Comparison of ENCODE assay signal across 9 cellular contexts in the genomic region with DNA sequence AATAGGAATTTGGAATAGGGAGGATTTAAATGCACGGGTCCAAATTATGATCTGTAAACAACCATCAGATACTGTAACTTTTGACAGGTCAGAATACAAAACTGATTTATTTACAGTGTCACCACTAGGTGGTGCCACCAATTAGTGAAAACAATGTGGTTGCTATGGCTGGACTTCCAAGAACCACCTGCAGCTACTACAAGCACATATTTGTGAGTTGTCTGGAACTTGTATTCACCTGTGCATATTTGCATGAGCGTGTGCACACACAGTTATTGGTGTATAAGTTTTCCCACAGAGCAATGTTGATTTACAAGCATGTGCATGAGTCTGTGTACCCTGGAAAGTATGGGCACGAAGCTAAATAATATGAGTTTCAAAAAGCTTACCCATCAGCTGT. TPM values are rescaled to one million over a fixed set of nuclear protein-coding genes. Genes with fewer than 3 reads are reported as not detected.
DNase-seq lines count a peak whose midpoint lies in the region; ATAC-seq and TF ChIP-seq lines count a peak whose summit lies in the region.
"Had no signal": no experiment of that assay in that cellular context is flagged by ENCODE, and none has a peak within 500 bp of the region (broad histone marks: within the 10 kb centered on the region; RNA-seq: fewer than 3 reads in every experiment).

No MANE protein-coding gene starts in this region.

- peaks cover 32 to 54% (median 48%) of the 10 kb centered on the region in 6 donors for H3K4me1 ChIP-seq in spleen

- peak; percentile 54 for ATAC-seq in GM18498 (IDR thresholded peaks at IDR 0.05; ENCODE audit: unreplicated experiment)
- no peak for ATAC-seq in GM18502 (IDR thresholded peaks at IDR 0.05; ENCODE audit: poor library complexity, unreplicated experiment)
- no peak for ATAC-seq in HG02840 (IDR thresholded peaks at IDR 0.05; ENCODE audit: low FRiP score, unreplicated experiment)

- intact Hi-C loops in spleen (cut with DNase I; ENCODE audit: low total_unique reads), result loop anchor here (2.0 to 10.0 kb wide), 2 partner anchors 46 to 122 kb away; no protein-coding TSS in a partner anchor

- no peaks in the 10 kb centered on the region for H3K9me3 ChIP-seq in spleen

- H3K27ac Mint-ChIP-seq in activated CD4-positive, alpha-beta memory T cell treated with anti-CD3 and anti-CD28 coated beads, Interleukin-2, amount 10 ng/mL, durations not matched to agents 7 days and 5 days, result no peak overlapping the region
- H3K27ac Mint-ChIP-seq: T-helper 1 cell treated with Interleukin-12 subunit alpha and Interleukin-12 subunit beta and Interleukin-4 antibody, amounts not matched to agents 30 μg/mL and 1 μg/mL, for 36 hours had no signal

- CTCF ChIA-PET in activated CD4-positive, alpha-beta memory T cell treated with anti-CD3 and anti-CD28 coated beads, Interleukin-2, amount 10 ng/mL, durations not matched to agents 7 days and 5 days (lab: Charles Lee), result interaction anchor here (0.6 to 6.1 kb wide), 17 partner anchors 8 to 237 kb away, joined by 3 to 56 read pairs (median 4); partner anchors contain the start of gene ARHGEF39

- H3K4me3 Mint-ChIP-seq in activated CD4-positive, alpha-beta memory T cell treated with anti-CD3 and anti-CD28 coated beads, Interleukin-2, amount 10 ng/mL, durations not matched to agents 7 days and 5 days, result no peak overlapping the region
- H3K4me3 Mint-ChIP-seq: T-helper 1 cell treated with Interleukin-12 subunit alpha and Interleukin-12 subunit beta and Interleukin-4 antibody, amounts not matched to agents 30 μg/mL and 1 μg/mL, for 36 hours had no signal

- POLR2A ChIA-PET in activated CD4-positive, alpha-beta memory T cell treated with anti-CD3 and anti-CD28 coated beads, Interleukin-2, amount 10 ng/mL, durations not matched to agents 7 days and 5 days (lab: Charles Lee), result no interaction called here

- TF ChIP-seq CTCF in spleen (IDR thresholded peaks at IDR 0.05 in 8 of 11, conservative IDR thresholded peaks at IDR 0.05 in 3 of 11), result peak; percentile 50 to 82 (median 66)

- H3K27me3 ChIP-seq in spleen (replicated peaks in 1 of 7), result peaks cover 0 to 22% (median 0%) of the 10 kb centered on the region in 7 donors

- no peak for TF ChIP-seq POLR2A in spleen (IDR thresholded peaks at IDR 0.05)

- H3K9me3 Mint-ChIP-seq in activated CD4-positive, alpha-beta memory T cell treated with anti-CD3 and anti-CD28 coated beads, Interleukin-2, amount 10 ng/mL, durations not matched to agents 7 days and 5 days, result no peaks in the 10 kb centered on the region
- H3K9me3 Mint-ChIP-seq: T-helper 1 cell treated with Interleukin-12 subunit alpha and Interleukin-12 subunit beta and Interleukin-4 antibody, amounts not matched to agents 30 μg/mL and 1 μg/mL, for 36 hours had no signal

- 24 to 39% (median 34%) methylated on average over 3 of the region's 3 CpGs for WGBS in spleen, 5 donors

- peaks cover 10% of the 10 kb centered on the region for H3K4me1 Mint-ChIP-seq in activated CD4-positive, alpha-beta memory T cell treated with anti-CD3 and anti-CD28 coated beads, Interleukin-2, amount 10 ng/mL, durations not matched to agents 7 days and 5 days

- DNase-seq in COLO668 (lab: John Stamatoyannopoulos, UW; ENCODE audit: unreplicated experiment), result peak; percentile 12
- peak; percentile 62 for DNase-seq in NCI-H2196 (lab: John Stamatoyannopoulos, UW; ENCODE audit: unreplicated experiment)
- DNase-seq in activated CD4-positive, alpha-beta memory T cell treated with anti-CD3 and anti-CD28 coated beads, Interleukin-2, amount 10 ng/mL, durations not matched to agents 7 days and 5 days, result peak; percentile 32
- DNase-seq in glomerular visceral epithelial cell (ENCODE audit: extremely low spot score), result peak; percentile 62
- DNase-seq in spleen, result no peak

- H3K36me3 Mint-ChIP-seq in activated CD4-positive, alpha-beta memory T cell treated with anti-CD3 and anti-CD28 coated beads, Interleukin-2, amount 10 ng/mL, durations not matched to agents 7 days and 5 days (ENCODE audit: low read depth), result no peaks in the 10 kb centered on the region

- no peak overlapping the region for H3K27ac ChIP-seq in spleen

- no peak overlapping the region for H3K4me3 ChIP-seq in spleen

- H3K36me3 ChIP-seq in spleen, result no peaks in the 10 kb centered on the region

- H3K27me3 Mint-ChIP-seq in activated CD4-positive, alpha-beta memory T cell treated with anti-CD3 and anti-CD28 coated beads, Interleukin-2, amount 10 ng/mL, durations not matched to agents 7 days and 5 days, result peaks cover 12% of the 10 kb centered on the region

RNA-seq across cellular contexts. Expression of gene HRCT1, which starts 3.0 kb away (rescaled TPM):
- total RNA-seq in activated CD4-positive, alpha-beta memory T cell treated with anti-CD3 and anti-CD28 coated beads, Interleukin-2, amount 10 ng/mL, durations not matched to agents 7 days and 5 days, result not detected
- total RNA-seq in spleen, result 1 to 10 TPM in 2 of 7 donors, under 1 TPM in 1, not detected in 4; 0.65 to 2.5 (median 1.6) TPM
- 1 to 10 TPM in 1 of 3 donors, under 1 TPM in 2; 0.52 to 1.1 (median 0.70) TPM for polyA plus RNA-seq in spleen

RNA-seq across cellular contexts. Expression of gene SPAAR, which starts 6.2 kb away (rescaled TPM):
- total RNA-seq in activated CD4-positive, alpha-beta memory T cell treated with anti-CD3 and anti-CD28 coated beads, Interleukin-2, amount 10 ng/mL, durations not matched to agents 7 days and 5 days, result not detected
- 1 to 10 TPM in 5 of 7 donors, under 1 TPM in 2; 0.68 to 3.8 (median 1.6) TPM for total RNA-seq in spleen
- polyA plus RNA-seq in spleen, result 1 to 10 TPM in 1 of 3 donors, under 1 TPM in 2; 0.46 to 1.9 (median 0.63) TPM

RNA-seq across cellular contexts. Expression of gene OR13J1, which starts 32.8 kb away (rescaled TPM):
- not detected for total RNA-seq in activated CD4-positive, alpha-beta memory T cell treated with anti-CD3 and anti-CD28 coated beads, Interleukin-2, amount 10 ng/mL, durations not matched to agents 7 days and 5 days
- not detected for total RNA-seq in spleen
- not detected for polyA plus RNA-seq in spleen

RNA-seq across cellular contexts. Expression of gene OR2S2, which starts 54.9 kb away (rescaled TPM):
- not detected for total RNA-seq in activated CD4-positive, alpha-beta memory T cell treated with anti-CD3 and anti-CD28 coated beads, Interleukin-2, amount 10 ng/mL, durations not matched to agents 7 days and 5 days
- not detected for total RNA-seq in spleen
- not detected for polyA plus RNA-seq in spleen
